ENCODE assay signal across 8 cellular contexts in genomic region chr10:73414230-73414981, GRCh38. TPM values are rescaled to one million over a fixed set of nuclear protein-coding genes. Genes with fewer than 3 reads are reported as not detected.
A peak's percentile ranks its signal among the peaks of the same experiment; 100 is the strongest.
DNase-seq lines count a peak whose midpoint lies in the region; ATAC-seq and TF ChIP-seq lines count a peak whose summit lies in the region.

No MANE protein-coding gene starts in this region.

- H2AFZ ChIP-seq in fibroblast of lung (ENCODE audit: low read length): peak overlapping the region; percentile 79

- H3K27me3 ChIP-seq in fibroblast of lung (ENCODE audit: control insufficient read depth, insufficient read depth, low read length): no peaks in the 10 kb centered on the region
- no peaks in the 10 kb centered on the region for H3K27me3 ChIP-seq in ovary

- H3K27ac ChIP-seq in fibroblast of lung (ENCODE audit: insufficient read depth, low read length) (no peak overlapping the region), ovary (peak overlapping the region in 1 of 2 donors; percentile 95)

- no peak for DNase-seq in fibroblast of lung (ENCODE audit: low read depth in 2 of 2)
- no peak for DNase-seq in ovary
- no peak for DNase-seq in NK-92 (lab: John Stamatoyannopoulos, UW; ENCODE audit: unreplicated experiment)
- DNase-seq in NOMO-1 (lab: John Stamatoyannopoulos, UW; ENCODE audit: unreplicated experiment in 2 of 2): no peak
- DNase-seq in T-helper 9 cell: no peak

- H4K20me1 ChIP-seq in fibroblast of lung (ENCODE audit: control insufficient read depth, extremely low read depth, insufficient read depth, low read length): no peaks in the 10 kb centered on the region

- WGBS in ovary, 3 donors: 2 to 5% (median 3%) methylated on average over 19 of the region's 19 CpGs

- peak overlapping the region; percentile 80 to 99 (median 89) for H3K4me3 ChIP-seq in fibroblast of lung (replicated peaks in 1 of 4; ENCODE audit: control extremely low read depth in 1 of 4, insufficient read depth in 1 of 4, low read depth in 3 of 4, low read length in 4 of 4)
- H3K4me3 ChIP-seq in ovary: peak overlapping the region; percentile 81

- TF ChIP-seq POLR2A in Raji (IDR thresholded peaks at IDR 0.05; ENCODE audit: insufficient read depth, low read depth, low read length) (peak; percentile 6; the same call in 1 of the 2 replicates), ovary (IDR thresholded peaks at IDR 0.05) (no peak)

- no peak for TF ChIP-seq CTCF in fibroblast of lung (conservative IDR thresholded peaks at IDR 0.05 in 1 of 2, IDR thresholded peaks at IDR 0.05 in 1 of 2; ENCODE audit: low read depth in 1 of 2, low read length in 2 of 2)
- peak in 1 of 3 donors; percentile 0 for TF ChIP-seq CTCF in ovary (IDR thresholded peaks at IDR 0.05)

- ATAC-seq in GM19035 (IDR thresholded peaks at IDR 0.05; ENCODE audit: unreplicated experiment) (peak; percentile 23), HG02885 (IDR thresholded peaks at IDR 0.05; ENCODE audit: poor library complexity, unreplicated experiment) (peak; percentile 40)

- peaks cover 33% of the 10 kb centered on the region for H3K79me2 ChIP-seq in fibroblast of lung (ENCODE audit: control insufficient read depth, insufficient read depth, low read length)

- H3K4me1 ChIP-seq in fibroblast of lung (ENCODE audit: control insufficient read depth, extremely low read depth, insufficient read depth, low read length) (peaks cover 4% of the 10 kb centered on the region), ovary (ENCODE audit: insufficient read depth) (peaks cover 6% of the 10 kb centered on the region)

- H3K9me3 ChIP-seq in fibroblast of lung (ENCODE audit: control insufficient read depth, insufficient read depth, low read depth, low read length): no peaks in the 10 kb centered on the region
- no peaks in the 10 kb centered on the region for H3K9me3 ChIP-seq in ovary

- peak overlapping the region; percentile 98 for H3K9ac ChIP-seq in fibroblast of lung (ENCODE audit: insufficient read depth, low read length)

- no peak for TF ChIP-seq EP300 in ovary (IDR thresholded peaks at IDR 0.05)

- peak overlapping the region; percentile 92 for H3K4me2 ChIP-seq in fibroblast of lung (ENCODE audit: extremely low read depth, insufficient read depth, low read length)

- H3K36me3 ChIP-seq in fibroblast of lung (ENCODE audit: control insufficient read depth, insufficient read depth, low read length): no peaks in the 10 kb centered on the region
- H3K36me3 ChIP-seq in ovary: no peaks in the 10 kb centered on the region

- intact Hi-C loops in ovary (cut with DNase I): no loop called here

RNA-seq across cellular contexts. Expression of gene ANXA7, which starts 0.5 kb away (rescaled TPM):
- total RNA-seq in fibroblast of lung (85.5 and 132 TPM in 2 replicates), ovary (100 to 1,000 TPM in 5 of 7 donors, 10 to 100 TPM in 2; 56.3 to 131 (median 115) TPM)
- polyA plus RNA-seq in fibroblast of lung (150 and 169 TPM in 2 replicates), ovary (100 to 1,000 TPM in 1 of 2 donors, 10 to 100 TPM in 1; 78.9 to 130 TPM)
- 98.5 and 127 TPM in 2 replicates for polyA plus RNA-seq in fibroblast of lung (2012)
- polyA minus RNA-seq in fibroblast of lung (ENCODE audit: low replicate concordance): 156 and 164 TPM in 2 replicates

RNA-seq across cellular contexts. Expression of gene MSS51, which starts 19.0 kb away (rescaled TPM):
- 0.77 and 1.5 TPM in 2 replicates for total RNA-seq in fibroblast of lung
- 0.43 and 0.78 TPM in 2 replicates for polyA plus RNA-seq in fibroblast of lung
- 0.28 and 0.37 TPM in 2 replicates for polyA plus RNA-seq in fibroblast of lung (2012)
- polyA minus RNA-seq in fibroblast of lung (ENCODE audit: low replicate concordance): 0.33 and 0.39 TPM in 2 replicates
- total RNA-seq in ovary: 1 to 10 TPM; 1.1 to 3.5 (median 2.2) TPM
- polyA plus RNA-seq in ovary: 1 to 10 TPM; 1.3 to 1.5 TPM

RNA-seq across cellular contexts. Expression of gene CFAP70, which starts 55.7 kb away (rescaled TPM):
- total RNA-seq in fibroblast of lung: 1.0 and 1.3 TPM in 2 replicates
- polyA plus RNA-seq in fibroblast of lung: 0.18 and 0.19 TPM in 2 replicates
- polyA plus RNA-seq in fibroblast of lung (2012): 0.19 and 0.22 TPM in 2 replicates
- not detected in 2 replicates for polyA minus RNA-seq in fibroblast of lung (ENCODE audit: low replicate concordance)
- 10 to 100 TPM in 1 of 7 donors, 1 to 10 TPM in 6; 1.8 to 36.9 (median 3.9) TPM for total RNA-seq in ovary
- polyA plus RNA-seq in ovary: 1 to 10 TPM; 1.8 to 3.8 TPM
